28 cellular contexts compared by ENCODE assay signal in genomic region chr12:92879698-92880322, GRCh38. TPM values are rescaled to one million over a fixed set of nuclear protein-coding genes. Genes with fewer than 3 reads are reported as not detected.
DNase-seq lines count a peak whose midpoint lies in the region; ATAC-seq and TF ChIP-seq lines count a peak whose summit lies in the region.
"Had no signal": no experiment of that assay in that cellular context is flagged by ENCODE, and none has a peak within 500 bp of the region (broad histone marks: within the 10 kb centered on the region; RNA-seq: fewer than 3 reads in every experiment).

No MANE protein-coding gene starts in this region.

- H3K4me1 Mint-ChIP-seq in H9 (peaks cover 18% of the 10 kb centered on the region in 2 experiments), WTC11 (peaks cover 16% of the 10 kb centered on the region)

- no peak overlapping the region for H3K4ac ChIP-seq in H9 (ENCODE audit: low read depth, low read length)
- no peak overlapping the region for H3K4ac ChIP-seq in mesendoderm (ENCODE audit: low read depth, low read length)

- CTCF ChIA-PET in WTC11 (lab: Charles Lee): interaction anchor here (1.4 kb wide), 1 partner anchor 52 kb away, joined by 5 read pairs; no protein-coding TSS in a partner anchor

- no peak overlapping the region for H2AK5ac ChIP-seq in H9 (ENCODE audit: insufficient read length, low read length)
- H2AK5ac ChIP-seq in mesendoderm (ENCODE audit: low read length): no peak overlapping the region

- H3K36me3 ChIP-seq in mesendoderm (ENCODE audit: control insufficient read depth, insufficient read depth, low read length) (no peaks in the 10 kb centered on the region), hepatocyte (replicated peaks; ENCODE audit: insufficient read depth, low read depth) (no peaks in the 10 kb centered on the region)

- H3K27me3 Mint-ChIP-seq in H9 (ENCODE audit: low read depth) (no peaks in the 10 kb centered on the region), WTC11 (ENCODE audit: low read depth) (no peaks in the 10 kb centered on the region)
- H3K27me3 Mint-ChIP-seq: activated T-cell treated with anti-CD3 and anti-CD28 coated beads, Interleukin-2, amount 50 U/mL, for 24 hours; B cell; natural killer cell treated with Interleukin-12 subunit alpha and Interleukin-12 subunit beta and Interleukin-15 and Interleukin-18, amount 100 ng/mL, for 72 hours had no signal

- no peak overlapping the region for H4K91ac ChIP-seq in H9 (ENCODE audit: insufficient read length, low read depth, low read length)

- peak; percentile 27; the same call in 1 of the 2 replicates for ATAC-seq in WTC11
- ATAC-seq in HG03039 (IDR thresholded peaks at IDR 0.05; ENCODE audit: unreplicated experiment): no peak
- ATAC-seq in GM21723 (IDR thresholded peaks at IDR 0.05; ENCODE audit: unreplicated experiment): no peak
- ATAC-seq: esophagus mucosa; left ventricle myocardium superior; natural killer cell treated with Interleukin-12 subunit alpha and Interleukin-12 subunit beta and Interleukin-15 and Interleukin-18, amount 100 ng/mL, for 72 hours had no signal

- H3K4me2 ChIP-seq in H9 (ENCODE audit: insufficient read depth, insufficient read length, low read length) (no peak overlapping the region), mesendoderm (ENCODE audit: low read length) (no peak overlapping the region), hepatocyte (no peak overlapping the region)

- H3K9me2 ChIP-seq in hepatocyte (replicated peaks; ENCODE audit: insufficient read depth): no peaks in the 10 kb centered on the region

- H2AFZ ChIP-seq in H9 (ENCODE audit: low read length) (no peak overlapping the region), hepatocyte (no peak overlapping the region)

- H3K9me3 Mint-ChIP-seq in H9 (no peaks in the 10 kb centered on the region; a peak in 1 of 5 replicates), WTC11 (peaks cover 22% of the 10 kb centered on the region)
- H3K9me3 Mint-ChIP-seq: natural killer cell treated with Interleukin-12 subunit alpha and Interleukin-12 subunit beta and Interleukin-15 and Interleukin-18, amount 100 ng/mL, for 72 hours had no signal

- H3K79me2 ChIP-seq in H9 (ENCODE audit: insufficient read depth, low read length) (no peaks in the 10 kb centered on the region), mesendoderm (ENCODE audit: control insufficient read depth, insufficient read depth, low read length) (no peaks in the 10 kb centered on the region), hepatocyte (peaks cover 16% of the 10 kb centered on the region)

- peaks cover 0 to 18% (median 17%) of the 10 kb centered on the region in 3 experiments; a peak in 6 of 7 replicates for H3K36me3 Mint-ChIP-seq in H9 (ENCODE audit: insufficient read depth in 1 of 3, low read depth in 3 of 3)
- peaks cover 43% of the 10 kb centered on the region for H3K36me3 Mint-ChIP-seq in WTC11

- no peak overlapping the region for H3K4me3 ChIP-seq in mesendoderm (ENCODE audit: low read length)
- no peak overlapping the region for H3K4me3 ChIP-seq in hepatocyte
- H3K4me3 ChIP-seq: Peyer's patch, sigmoid colon, SJSA1, upper lobe of left lung had no signal

- no peaks in the 10 kb centered on the region for H3K23me2 ChIP-seq in H9 (ENCODE audit: insufficient read length, low read depth, low read length, poor library complexity, severe bottlenecking)

- H3K27me3 ChIP-seq in H9 (ENCODE audit: insufficient read depth, low read length) (no peaks in the 10 kb centered on the region), mesendoderm (ENCODE audit: insufficient read depth, low read length, poor library complexity) (no peaks in the 10 kb centered on the region), hepatocyte (no peaks in the 10 kb centered on the region)
- H3K27me3 ChIP-seq: Peyer's patch, sigmoid colon, SJSA1, upper lobe of left lung had no signal

- H4K20me1 ChIP-seq in H9 (ENCODE audit: control insufficient read depth, insufficient read depth, insufficient read length) (no peaks in the 10 kb centered on the region), hepatocyte (ENCODE audit: insufficient read depth, poor library complexity, severe bottlenecking) (no peaks in the 10 kb centered on the region)

- H3K14ac ChIP-seq in H9 (ENCODE audit: insufficient read depth, low read length): no peak overlapping the region

- H3K9me3 ChIP-seq in H9 (ENCODE audit: control insufficient read depth, low read depth, low read length) (no peaks in the 10 kb centered on the region), hepatocyte (ENCODE audit: low read depth) (no peaks in the 10 kb centered on the region)
- H3K9me3 ChIP-seq: Peyer's patch, SJSA1, upper lobe of left lung had no signal

- H3K4me1 ChIP-seq in H9 (ENCODE audit: insufficient read depth, low read length) (peaks cover 2% of the 10 kb centered on the region; the same call in 1 of the 2 replicates), mesendoderm (ENCODE audit: control insufficient read depth, low read depth, low read length) (no peaks in the 10 kb centered on the region), hepatocyte (ENCODE audit: insufficient read depth) (no peaks in the 10 kb centered on the region)
- H3K4me1 ChIP-seq: Peyer's patch, sigmoid colon, SJSA1, upper lobe of left lung had no signal

- H3T11ph ChIP-seq in H9 (ENCODE audit: low read length): no peak overlapping the region

- H2BK12ac ChIP-seq in H9 (ENCODE audit: insufficient read length, low read depth, low read length): no peak overlapping the region

- H3K27ac Mint-ChIP-seq in H9 (peak overlapping the region; percentile 59 to 91 (median 63); a peak in 6 of 7 replicates), WTC11 (peak overlapping the region; percentile 41)
- H3K27ac Mint-ChIP-seq: activated T-cell treated with anti-CD3 and anti-CD28 coated beads, Interleukin-2, amount 50 U/mL, for 24 hours; B cell; natural killer cell treated with Interleukin-12 subunit alpha and Interleukin-12 subunit beta and Interleukin-15 and Interleukin-18, amount 100 ng/mL, for 72 hours had no signal

- H3K18ac ChIP-seq in H9 (ENCODE audit: insufficient read length, low read depth, low read length) (no peak overlapping the region), mesendoderm (ENCODE audit: low read length) (no peak overlapping the region)

- H4K5ac ChIP-seq in H9 (ENCODE audit: insufficient read length, low read depth, low read length) (no peak overlapping the region), mesendoderm (ENCODE audit: low read length) (no peak overlapping the region)

- H3K23ac ChIP-seq in H9 (ENCODE audit: insufficient read length, low read depth, low read length): no peak overlapping the region
- H3K23ac ChIP-seq in mesendoderm (ENCODE audit: low read length): peak overlapping the region; percentile 35

- no peak overlapping the region for H3K56ac ChIP-seq in H9 (ENCODE audit: insufficient read length, low read depth, low read length)
- H3K56ac ChIP-seq in mesendoderm (ENCODE audit: low read length): no peak overlapping the region

- DNase-seq in H9 (no peak), WTC11 (ENCODE audit: low spot score) (no peak), mesendoderm (no peak), hepatocyte (ENCODE audit: low spot score) (no peak), GM19240 (ENCODE audit: insufficient read length, low spot score) (no peak)
- DNase-seq: activated CD4-positive, alpha-beta T cell treated with anti-CD3 and anti-CD28 coated beads for 48 hours; activated naive CD4-positive, alpha-beta T cell treated with Interleukin-2 at 50 U/mL for 16 hours; activated T-cell treated with anti-CD3 and anti-CD28 coated beads, Interleukin-2, amount 50 U/mL, for 24 hours; amniotic stem cell; COR-L47; DMS79; effector CD4-positive, alpha-beta T cell; KG1; left ventricle myocardium superior; midbrain; NCI-H1436 treated with DMSO at 0.1 percent for 48 hours; NCI-H2171; NCI-H524; Peyer's patch; sigmoid colon; upper lobe of left lung had no signal

- H3K27ac ChIP-seq in 22Rv1 (peak overlapping the region; percentile 89), H9 (ENCODE audit: insufficient read length, low read depth, low read length) (peak overlapping the region; percentile 1), mesendoderm (ENCODE audit: low read depth, low read length) (no peak overlapping the region), hepatocyte (no peak overlapping the region)
- H3K27ac ChIP-seq: Peyer's patch, sigmoid colon, SJSA1, upper lobe of left lung had no signal

- H2BK20ac ChIP-seq in H9 (ENCODE audit: low read depth, low read length, poor library complexity, severe bottlenecking): no peak overlapping the region

- H2BK120ac ChIP-seq in H9 (ENCODE audit: low read depth, low read length, poor library complexity, severe bottlenecking): no peak overlapping the region
- no peak overlapping the region for H2BK120ac ChIP-seq in mesendoderm (ENCODE audit: low read depth, low read length)

- H2BK15ac ChIP-seq in H9 (ENCODE audit: low read depth, low read length) (no peak overlapping the region), mesendoderm (replicated peaks; ENCODE audit: low read depth) (no peak overlapping the region)

- POLR2A ChIA-PET in WTC11 (lab: Charles Lee): interaction anchor here (0.8 kb wide), 1 partner anchor 58 kb away, joined by 3 read pairs; no protein-coding TSS in a partner anchor

- no peaks in the 10 kb centered on the region for H3K79me1 ChIP-seq in H9 (ENCODE audit: insufficient read depth, low read depth, low read length, poor library complexity, severe bottlenecking)
- H3K79me1 ChIP-seq in mesendoderm (ENCODE audit: low read length): no peaks in the 10 kb centered on the region

- H4K8ac ChIP-seq in H9 (replicated peaks; ENCODE audit: insufficient read length, low read depth, low read length) (no peak overlapping the region), mesendoderm (ENCODE audit: low read depth, low read length) (no peak overlapping the region)

- H3K4me3 Mint-ChIP-seq in H9: peak overlapping the region in 1 of 2 experiments; percentile 45; a peak in 1 of 5 replicates
- H3K4me3 Mint-ChIP-seq in WTC11: no peak overlapping the region
- H3K4me3 Mint-ChIP-seq: activated T-cell treated with anti-CD3 and anti-CD28 coated beads, Interleukin-2, amount 50 U/mL, for 24 hours; B cell; natural killer cell treated with Interleukin-12 subunit alpha and Interleukin-12 subunit beta and Interleukin-15 and Interleukin-18, amount 100 ng/mL, for 72 hours had no signal

- H2BK5ac ChIP-seq in H9 (ENCODE audit: insufficient read length, low read length) (no peak overlapping the region), mesendoderm (ENCODE audit: low read length) (no peak overlapping the region)

- no CpG with 5 or more reads among the region's 2 CpGs for WGBS in H9 (ENCODE audit: extremely low coverage, insufficient read length, low lambda C conversion rate)
- WGBS in mesendoderm (ENCODE audit: extremely low coverage, insufficient coverage, low lambda C conversion rate): no CpG with 5 or more reads among the region's 2 CpGs
- WGBS in hepatocyte (ENCODE audit: low lambda C conversion rate, missing lambda C conversion rate): 80% methylated on average over 2 of the region's 2 CpGs

- no peak overlapping the region for H3K9ac ChIP-seq in H9 (ENCODE audit: extremely low read depth, insufficient read length, low read length)
- H3K9ac ChIP-seq in mesendoderm (ENCODE audit: low read length): no peak overlapping the region

- TF ChIP-seq CTCF in 22Rv1 (IDR thresholded peaks at IDR 0.05) (no peak), H9 (conservative IDR thresholded peaks at IDR 0.05) (no peak), WTC11 (IDR thresholded peaks at IDR 0.05) (no peak), hepatocyte (IDR thresholded peaks at IDR 0.05; ENCODE audit: poor library complexity) (no peak)

RNA-seq across cellular contexts. Expression of gene EEA1, which starts 49.3 kb away (rescaled TPM):
- total RNA-seq in H9 (2021) (11.2 and 14.9 TPM in 2 replicates), WTC11 (2021) (16.3 to 20.3 TPM (median 17.8 TPM) in 3 replicates), hepatocyte (19.1 and 20.9 TPM in 2 replicates)
- polyA plus RNA-seq in mesendoderm (2013, experiment 1 of 2): 10.4 TPM
- polyA plus RNA-seq in mesendoderm (2013, experiment 2 of 2): 9.8 TPM
- 20.7 and 29.7 TPM in 2 replicates for polyA plus RNA-seq in hepatocyte

Comparison
In these comparisons a context has a peak if more than half of its experiments do, and no peak if none do; other contexts are left out.
1. H3K27ac ChIP-seq: peak in 22Rv1 (single experiment) and H9 (single experiment); none in mesendoderm (single experiment) and hepatocyte (single experiment).